ENCODE assay signal across 1 cellular context in the genomic region with DNA sequence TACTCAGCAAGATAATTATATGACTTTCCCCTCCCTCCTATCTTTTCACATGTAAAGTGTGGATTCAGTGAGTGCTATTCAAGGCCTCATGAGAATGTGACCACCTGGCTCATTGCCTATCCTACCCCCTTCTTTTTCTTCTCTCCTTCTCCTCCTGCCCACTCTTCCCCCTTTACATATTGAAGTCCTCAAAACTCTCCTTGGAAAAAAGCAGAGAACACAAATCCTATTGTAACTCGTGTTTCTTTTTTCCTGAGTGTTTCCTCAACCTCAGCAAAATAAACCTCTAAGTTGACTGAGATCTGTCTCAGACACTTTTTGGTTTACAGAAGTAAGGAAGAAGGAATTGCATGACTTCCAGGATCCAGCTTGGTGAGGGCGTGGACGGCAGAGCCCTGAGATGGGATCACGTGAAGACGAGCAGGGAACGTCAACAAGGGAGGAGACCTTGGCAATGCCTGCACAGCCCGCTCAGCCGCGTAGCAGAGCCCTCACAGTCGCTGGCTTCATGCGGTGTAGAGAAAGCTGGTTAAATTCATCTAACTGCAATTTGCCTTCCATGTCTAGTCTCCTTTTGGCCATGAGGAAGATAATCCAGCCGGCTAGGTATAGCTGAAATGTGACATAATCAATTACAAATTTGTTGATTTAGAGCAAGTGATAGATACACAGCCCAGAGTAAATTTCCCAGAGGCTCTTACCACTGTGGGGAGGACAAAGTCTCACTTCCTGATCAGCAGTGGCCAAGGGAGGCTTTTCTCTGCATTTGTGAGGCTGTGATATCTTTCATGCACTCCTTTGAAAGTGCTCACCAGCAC.
TF ChIP-seq lines count a peak whose summit lies in the region.

No MANE protein-coding gene starts in this region.

TF ChIP-seq in HepG2, 621 proteins besides CTCF, POLR2A, EP300 and RAD21 (continued from another document and continues in another):
- TF ChIP-seq, protein P1, sequence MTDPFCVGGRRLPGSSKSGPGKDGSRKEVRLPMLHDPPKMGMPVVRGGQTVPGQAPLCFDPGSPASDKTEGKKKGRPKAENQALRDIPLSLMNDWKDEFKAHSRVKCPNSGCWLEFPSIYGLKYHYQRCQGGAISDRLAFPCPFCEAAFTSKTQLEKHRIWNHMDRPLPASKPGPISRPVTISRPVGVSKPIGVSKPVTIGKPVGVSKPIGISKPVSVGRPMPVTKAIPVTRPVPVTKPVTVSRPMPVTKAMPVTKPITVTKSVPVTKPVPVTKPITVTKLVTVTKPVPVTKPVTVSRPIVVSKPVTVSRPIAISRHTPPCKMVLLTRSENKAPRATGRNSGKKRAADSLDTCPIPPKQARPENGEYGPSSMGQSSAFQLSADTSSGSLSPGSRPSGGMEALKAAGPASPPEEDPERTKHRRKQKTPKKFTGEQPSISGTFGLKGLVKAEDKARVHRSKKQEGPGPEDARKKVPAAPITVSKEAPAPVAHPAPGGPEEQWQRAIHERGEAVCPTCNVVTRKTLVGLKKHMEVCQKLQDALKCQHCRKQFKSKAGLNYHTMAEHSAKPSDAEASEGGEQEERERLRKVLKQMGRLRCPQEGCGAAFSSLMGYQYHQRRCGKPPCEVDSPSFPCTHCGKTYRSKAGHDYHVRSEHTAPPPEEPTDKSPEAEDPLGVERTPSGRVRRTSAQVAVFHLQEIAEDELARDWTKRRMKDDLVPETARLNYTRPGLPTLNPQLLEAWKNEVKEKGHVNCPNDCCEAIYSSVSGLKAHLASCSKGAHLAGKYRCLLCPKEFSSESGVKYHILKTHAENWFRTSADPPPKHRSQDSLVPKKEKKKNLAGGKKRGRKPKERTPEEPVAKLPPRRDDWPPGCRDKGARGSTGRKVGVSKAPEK (CRISPR knock-in tag; IDR thresholded peaks at IDR 0.05; ENCODE audit: borderline replicate concordance): no peak
- TF ChIP-seq ZMYM4 (CRISPR knock-in tag; IDR thresholded peaks at IDR 0.05) (peak; percentile 59; the same call in 1 of the 2 replicates), TBP (CRISPR knock-in tag; IDR thresholded peaks at IDR 0.05) (no peak), AHR (CRISPR knock-in tag; IDR thresholded peaks at IDR 0.05) (no peak), POGK (CRISPR knock-in tag; conservative IDR thresholded peaks at IDR 0.05) (no peak), GPN1 (CRISPR knock-in tag; IDR thresholded peaks at IDR 0.05; ENCODE audit: borderline replicate concordance) (no peak), ZNF263 (CRISPR knock-in tag; IDR thresholded peaks at IDR 0.05) (0 out of 2 replicates have a peak, but pooled peaks have one; percentile 20), ELF3 (CRISPR knock-in tag; IDR thresholded peaks at IDR 0.05) (0 out of 2 replicates have a peak, but pooled peaks have one; percentile 31), FOXK1 (CRISPR knock-in tag; IDR thresholded peaks at IDR 0.05; ENCODE audit: borderline replicate concordance, low read depth) (peak; percentile 93), ZUFSP (CRISPR knock-in tag; IDR thresholded peaks at IDR 0.05; ENCODE audit: borderline replicate concordance) (no peak), ZNF138 (CRISPR knock-in tag; IDR thresholded peaks at IDR 0.05; ENCODE audit: low read depth) (no peak), ZNF33B (CRISPR knock-in tag; IDR thresholded peaks at IDR 0.05) (no peak), LCORL (IDR thresholded peaks at IDR 0.05) (no peak), LCORL (CRISPR knock-in tag; IDR thresholded peaks at IDR 0.05) (0 out of 2 replicates have a peak, but pooled peaks have one; percentile 22), BCLAF1 (IDR thresholded peaks at IDR 0.05) (no peak), YEATS2 (CRISPR knock-in tag; IDR thresholded peaks at IDR 0.05; ENCODE audit: borderline replicate concordance) (0 out of 2 replicates have a peak, but pooled peaks have one; percentile 18), ZFP82 (CRISPR knock-in tag; IDR thresholded peaks at IDR 0.05; ENCODE audit: borderline replicate concordance) (no peak), RBFOX2 (IDR thresholded peaks at IDR 0.05; ENCODE audit: low read depth, low read length) (peak; percentile 45; the same call in 1 of the 2 replicates), PATZ1 (CRISPR knock-in tag; IDR thresholded peaks at IDR 0.05) (peak; percentile 9; the same call in 1 of the 2 replicates), ZNF687 (CRISPR knock-in tag; IDR thresholded peaks at IDR 0.05) (peak; percentile 89), ZNF337 (CRISPR knock-in tag; IDR thresholded peaks at IDR 0.05; ENCODE audit: borderline replicate concordance, low read depth) (no peak), ZSCAN31 (CRISPR knock-in tag; IDR thresholded peaks at IDR 0.05; ENCODE audit: low read depth) (0 out of 2 replicates have a peak, but pooled peaks have one; percentile 33), NCOR1 (IDR thresholded peaks at IDR 0.05; ENCODE audit: borderline replicate concordance, low read length) (no peak), TEAD3 (CRISPR knock-in tag; optimal IDR thresholded peaks at IDR 0.05; ENCODE audit: borderline replicate concordance) (peak; percentile 53), TARDBP (CRISPR knock-in tag; IDR thresholded peaks at IDR 0.05) (no peak), ZNF549 (CRISPR knock-in tag; IDR thresholded peaks at IDR 0.05) (no peak), KAT8 (CRISPR knock-in tag; IDR thresholded peaks at IDR 0.05) (peak; percentile 84), ZNF225 (CRISPR knock-in tag; IDR thresholded peaks at IDR 0.05) (no peak), ZKSCAN8 (CRISPR knock-in tag; IDR thresholded peaks at IDR 0.05; ENCODE audit: borderline replicate concordance) (peak; percentile 67; the same call in 1 of the 2 replicates), ZNF569 (CRISPR knock-in tag; IDR thresholded peaks at IDR 0.05; ENCODE audit: borderline replicate concordance) (no peak), MEIS1 (CRISPR knock-in tag; IDR thresholded peaks at IDR 0.05; ENCODE audit: borderline replicate concordance) (0 out of 2 replicates have a peak, but pooled peaks have one; percentile 57), ZNF232 (CRISPR knock-in tag; IDR thresholded peaks at IDR 0.05; ENCODE audit: borderline replicate concordance) (peak; percentile 96), ARNTL (CRISPR knock-in tag; IDR thresholded peaks at IDR 0.05) (0 out of 2 replicates have a peak, but pooled peaks have one; percentile 45)
- TF ChIP-seq, protein P2, sequence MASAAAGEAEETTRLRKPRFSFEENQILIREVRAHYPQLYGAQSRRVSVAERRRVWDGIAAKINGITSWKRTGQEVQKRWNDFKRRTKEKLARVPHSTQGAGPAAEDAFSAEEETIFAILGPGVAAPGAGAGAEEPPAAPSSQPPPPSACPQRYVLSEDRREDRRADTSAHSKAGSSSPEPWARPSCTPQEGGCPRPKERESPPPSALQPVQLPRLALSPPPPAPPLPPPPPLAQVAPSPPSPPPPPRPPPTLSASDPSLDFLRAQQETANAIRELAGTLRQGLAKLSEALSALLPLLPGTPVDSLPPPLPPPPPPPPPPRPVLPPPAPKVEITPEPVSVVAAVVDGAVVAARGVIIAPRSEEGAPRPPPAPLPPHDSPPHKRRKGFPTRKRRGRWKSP (CRISPR knock-in tag; IDR thresholded peaks at IDR 0.05): peak; percentile 9; the same call in 1 of the 2 replicates
- TF ChIP-seq, protein P3, sequence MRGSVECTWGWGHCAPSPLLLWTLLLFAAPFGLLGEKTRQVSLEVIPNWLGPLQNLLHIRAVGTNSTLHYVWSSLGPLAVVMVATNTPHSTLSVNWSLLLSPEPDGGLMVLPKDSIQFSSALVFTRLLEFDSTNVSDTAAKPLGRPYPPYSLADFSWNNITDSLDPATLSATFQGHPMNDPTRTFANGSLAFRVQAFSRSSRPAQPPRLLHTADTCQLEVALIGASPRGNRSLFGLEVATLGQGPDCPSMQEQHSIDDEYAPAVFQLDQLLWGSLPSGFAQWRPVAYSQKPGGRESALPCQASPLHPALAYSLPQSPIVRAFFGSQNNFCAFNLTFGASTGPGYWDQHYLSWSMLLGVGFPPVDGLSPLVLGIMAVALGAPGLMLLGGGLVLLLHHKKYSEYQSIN (CRISPR knock-in tag; IDR thresholded peaks at IDR 0.05; ENCODE audit: borderline replicate concordance): no peak
- TF ChIP-seq, protein P4, sequence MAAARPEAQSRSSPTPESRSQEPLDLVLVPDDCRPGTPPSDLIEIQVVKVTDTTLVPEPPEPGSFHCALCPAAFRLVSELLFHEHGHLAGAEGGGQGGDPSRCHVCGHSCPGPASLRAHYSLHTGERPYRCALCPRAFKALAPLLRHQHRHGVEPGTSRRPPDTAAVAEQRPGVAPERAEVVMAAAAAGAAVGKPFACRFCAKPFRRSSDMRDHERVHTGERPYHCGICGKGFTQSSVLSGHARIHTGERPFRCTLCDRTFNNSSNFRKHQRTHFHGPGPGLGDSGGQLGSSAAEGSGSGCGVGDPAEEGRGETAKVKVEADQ (CRISPR knock-in tag; IDR thresholded peaks at IDR 0.05; ENCODE audit: borderline replicate concordance): no peak
